ENCODE assay signal across 8 cellular contexts in genomic region chr21:26845750-26846035, GRCh38. TPM values are rescaled to one million over a fixed set of nuclear protein-coding genes. Genes with fewer than 3 reads are reported as not detected.
A peak's percentile ranks its signal among the peaks of the same experiment; 100 is the strongest.
DNase-seq lines count a peak whose midpoint lies in the region; ATAC-seq, FAIRE-seq and TF ChIP-seq lines count a peak whose summit lies in the region.

No MANE protein-coding gene starts in this region.

- H3K9me2 ChIP-seq in PC-3 (replicated peaks; ENCODE audit: low read length): no peaks in the 10 kb centered on the region
- H3K9me2 ChIP-seq in neural cell (ENCODE audit: insufficient read depth, low read length): no peaks in the 10 kb centered on the region

- no peaks in the 10 kb centered on the region for H3F3A ChIP-seq in PC-3 (ENCODE audit: low read length, unreplicated experiment)
- no peaks in the 10 kb centered on the region for H3F3A ChIP-seq in neural cell (ENCODE audit: insufficient read depth, low read length, poor library complexity, severe bottlenecking)

- intact Hi-C loops in PC-3 (cut with micrococcal nuclease) (loop anchor here (5.0 kb wide), 2 partner anchors 1677 to 1947 kb away; no protein-coding TSS in a partner anchor), endothelial cell of umbilical vein (cut with micrococcal nuclease) (loop anchor here (1.0 to 10.0 kb wide), 8 partner anchors 803 to 1792 kb away; no protein-coding TSS in a partner anchor)

- no peak for FAIRE-seq in endothelial cell of umbilical vein (lab: Jason Lieb, UNC)

- ATAC-seq in PC-3: peak; percentile 2; the same call in 1 of the 2 replicates
- no peak for ATAC-seq in HG03354 (IDR thresholded peaks at IDR 0.05; ENCODE audit: poor library complexity, severe bottlenecking, unreplicated experiment)
- ATAC-seq in GM18867 (IDR thresholded peaks at IDR 0.05; ENCODE audit: unreplicated experiment): no peak
- no peak for ATAC-seq in HG03139 (IDR thresholded peaks at IDR 0.05; ENCODE audit: unreplicated experiment)

- no peak for TF ChIP-seq POLR2A in endothelial cell of umbilical vein (IDR thresholded peaks at IDR 0.05; ENCODE audit: low read depth, low read length)

- peak overlapping the region; percentile 40 for H3K27ac ChIP-seq in PC-3 (ENCODE audit: low read length)
- peak overlapping the region; percentile 59 for H3K27ac ChIP-seq in endothelial cell of umbilical vein (ENCODE audit: insufficient read depth, low read depth, low read length)
- H3K27ac ChIP-seq in neural cell (ENCODE audit: low read length): no peak overlapping the region

- CTCF ChIA-PET in PC-3 (lab: Charles Lee): interaction anchor here (1.6 kb wide), 1 partner anchor 1899 kb away, joined by 7 read pairs; no protein-coding TSS in a partner anchor
- CTCF ChIA-PET in endothelial cell of umbilical vein (lab: Charles Lee): interaction anchor here (1.0 to 6.8 kb wide), 9 partner anchors 11 to 1902 kb away, joined by 4 to 131 read pairs (median 5); no protein-coding TSS in a partner anchor

- H3K4me3 ChIP-seq in AG10803 (ENCODE audit: low read length) (peak overlapping the region; percentile 98), PC-3 (ENCODE audit: low read length) (peak overlapping the region; percentile 78), endothelial cell of umbilical vein (replicated peaks in 1 of 3; ENCODE audit: insufficient read depth in 1 of 3, low read depth in 1 of 3, low read length in 3 of 3) (peak overlapping the region; percentile 64 to 80 (median 78)), neural cell (ENCODE audit: low read length) (peak overlapping the region; percentile 90)

- H3K36me3 ChIP-seq in PC-3 (ENCODE audit: low read depth, low read length) (peaks cover 3% of the 10 kb centered on the region; the same call in 1 of the 2 replicates), endothelial cell of umbilical vein (ENCODE audit: control insufficient read depth in 2 of 2, extremely low read depth in 1 of 2, insufficient read depth in 2 of 2, low read length in 2 of 2) (no peaks in the 10 kb centered on the region), neural cell (ENCODE audit: insufficient read depth, low read length) (no peaks in the 10 kb centered on the region)

- H3K9me3 ChIP-seq in PC-3 (ENCODE audit: low read length) (no peaks in the 10 kb centered on the region), endothelial cell of umbilical vein (replicated peaks; ENCODE audit: control insufficient read depth, insufficient read depth, low read length) (no peaks in the 10 kb centered on the region), neural cell (ENCODE audit: low read length) (no peaks in the 10 kb centered on the region)

- H4K20me1 ChIP-seq in PC-3 (ENCODE audit: low read length) (no peaks in the 10 kb centered on the region), endothelial cell of umbilical vein (replicated peaks; ENCODE audit: control insufficient read depth, extremely low read depth, insufficient read depth, low read length) (no peaks in the 10 kb centered on the region), neural cell (ENCODE audit: insufficient read depth) (no peaks in the 10 kb centered on the region)

- H3K27me3 ChIP-seq in PC-3 (ENCODE audit: low read length) (no peaks in the 10 kb centered on the region), endothelial cell of umbilical vein (ENCODE audit: control insufficient read depth in 2 of 2, insufficient read depth in 2 of 2, low read length in 2 of 2) (peaks cover 5 to 16% of the 10 kb centered on the region in 2 experiments), neural cell (ENCODE audit: insufficient read depth, low read depth, low read length) (peaks cover 46% of the 10 kb centered on the region)

- H3K4me1 ChIP-seq in PC-3 (ENCODE audit: insufficient read depth, low read length): peaks cover 17% of the 10 kb centered on the region
- H3K4me1 ChIP-seq in endothelial cell of umbilical vein (ENCODE audit: control insufficient read depth, extremely low read depth, insufficient read depth, low read length): peaks cover 37% of the 10 kb centered on the region

- POLR2A ChIA-PET in PC-3 (lab: Charles Lee; ENCODE audit: unreplicated experiment) (no interaction called here), endothelial cell of umbilical vein (lab: Charles Lee) (interaction anchor here (1.7 kb wide), 1 partner anchor 1892 kb away, joined by 4 read pairs; no protein-coding TSS in a partner anchor)

- BruUV-seq in PC-3 (replicated peaks; lab: Mats Ljungman, UMichigan): TSS peak; percentile 34
- BruUV-seq in endothelial cell of umbilical vein (replicated peaks; lab: Mats Ljungman, UMichigan): TSS peak; percentile 23

- DNase-seq in AG10803 (ENCODE audit: low read depth): peak; percentile 25
- DNase-seq in PC-3: no peak
- DNase-seq in endothelial cell of umbilical vein (ENCODE audit: low read depth, low spot score): no peak
- no peak for DNase-seq in activated CD4-positive, alpha-beta T cell treated with anti-CD3 and anti-CD28 coated beads for 1 hour

- H3K79me2 ChIP-seq in PC-3 (ENCODE audit: low read length): peaks cover 20% of the 10 kb centered on the region
- H3K79me2 ChIP-seq in endothelial cell of umbilical vein (ENCODE audit: control insufficient read depth, insufficient read depth, low read length): peaks cover 13% of the 10 kb centered on the region
- no peaks in the 10 kb centered on the region for H3K79me2 ChIP-seq in neural cell (replicated peaks; ENCODE audit: insufficient read depth, low read length)

- TF ChIP-seq CTCF in AG10803 (conservative IDR thresholded peaks at IDR 0.05; ENCODE audit: low read length) (no peak), PC-3 (conservative IDR thresholded peaks at IDR 0.05; ENCODE audit: low read depth, low read length) (no peak), endothelial cell of umbilical vein (IDR thresholded peaks at IDR 0.05; ENCODE audit: extremely low read depth in 1 of 2, insufficient read depth in 1 of 2, low read depth in 1 of 2, low read length in 2 of 2) (no peak), neural cell (IDR thresholded peaks at IDR 0.05; ENCODE audit: poor library complexity, severe bottlenecking) (no peak)

- no peak for TF ChIP-seq EP300 in neural cell (conservative IDR thresholded peaks at IDR 0.05; ENCODE audit: poor library complexity, severe bottlenecking)

- H3K4me2 ChIP-seq in PC-3 (ENCODE audit: low read length) (peak overlapping the region; percentile 98), endothelial cell of umbilical vein (ENCODE audit: insufficient read depth, low read length) (peak overlapping the region; percentile 91), neural cell (ENCODE audit: low read length) (peak overlapping the region; percentile 83)

- H2AFZ ChIP-seq in PC-3 (ENCODE audit: low read length) (peak overlapping the region; percentile 86), endothelial cell of umbilical vein (ENCODE audit: low read depth, low read length) (peak overlapping the region; percentile 90), neural cell (ENCODE audit: low read depth, low read length) (no peak overlapping the region)

- no peak for TF ChIP-seq RAD21 in neural cell (conservative IDR thresholded peaks at IDR 0.05)

- dilution Hi-C loops in endothelial cell of umbilical vein (cut with MboI; ENCODE audit: extremely low pct_ligation_motif_present, low sequenced_read_pairs): no loop called here

- H3K9ac ChIP-seq in PC-3 (ENCODE audit: low read length) (peak overlapping the region; percentile 64), endothelial cell of umbilical vein (replicated peaks; ENCODE audit: extremely low read depth, insufficient read depth, low read length) (peak overlapping the region; percentile 83), neural cell (ENCODE audit: low read length) (peak overlapping the region; percentile 27)

- no peaks in the 10 kb centered on the region for H3K9me1 ChIP-seq in endothelial cell of umbilical vein (replicated peaks; ENCODE audit: control insufficient read depth, extremely low read depth, insufficient read depth, low read length)

TF ChIP-seq in endothelial cell of umbilical vein, 7 proteins besides CTCF, POLR2A, EP300 and RAD21 (continues in another document):
- TF ChIP-seq GATA2 (IDR thresholded peaks at IDR 0.05; ENCODE audit: insufficient read depth, insufficient read length, low read depth, low read length) (no peak), JUN (IDR thresholded peaks at IDR 0.05; ENCODE audit: borderline replicate concordance, insufficient read depth, insufficient read length, low read depth) (no peak), MAX (IDR thresholded peaks at IDR 0.05; ENCODE audit: insufficient read depth, insufficient read length) (no peak), EZH2 (IDR thresholded peaks at IDR 0.05; ENCODE audit: borderline replicate concordance, low read depth, low read length, severe bottlenecking) (no peak), POLR2AphosphoS5 (IDR thresholded peaks at IDR 0.05; ENCODE audit: insufficient read depth, low read depth, low read length) (no peak), FOS (IDR thresholded peaks at IDR 0.05; ENCODE audit: borderline replicate concordance, insufficient read depth, low read length) (no peak)

RNA-seq across cellular contexts. Expression of gene ADAMTS1, which starts 0.5 kb away (rescaled TPM):
- total RNA-seq in PC-3 (2014; rRNA removed): 12.9 and 25.1 TPM in 2 replicates
- 12.8 and 16.3 TPM in 2 replicates for total RNA-seq in endothelial cell of umbilical vein
- 13.7 and 15.4 TPM in 2 replicates for polyA plus RNA-seq in endothelial cell of umbilical vein
- polyA plus RNA-seq in endothelial cell of umbilical vein (2011; cell fraction: cytosol; rRNA removed): 25.4 and 31.6 TPM in 2 replicates
- 143 and 144 TPM in 2 replicates for polyA plus RNA-seq in endothelial cell of umbilical vein (2011; cell fraction: nucleus; rRNA removed)
- 30.0 and 52.8 TPM in 2 replicates for polyA plus RNA-seq in endothelial cell of umbilical vein (2012)
- polyA minus RNA-seq in endothelial cell of umbilical vein: 32.4 and 54.6 TPM in 2 replicates
- 218 TPM for polyA minus RNA-seq in endothelial cell of umbilical vein (2011; cell fraction: cytosol; rRNA and poly(A)+ RNA removed)
- 106 and 148 TPM in 2 replicates for polyA minus RNA-seq in endothelial cell of umbilical vein (2011; cell fraction: nucleus; rRNA and poly(A)+ RNA removed)
- polyA plus RNA-seq in neural cell: 0.84 and 2.7 TPM in 2 replicates
- 1.3 and 1.5 TPM in 2 replicates for polyA minus RNA-seq in neural cell

Comparison
In these comparisons a context has a peak if more than half of its experiments do, and no peak if none do; other contexts are left out.
1. H3K9ac ChIP-seq: peak in every context shown above with its lines; median percentile 83 in endothelial cell of umbilical vein; 64 in PC-3; 27 in neural cell.